Comparison of ENCODE assay signal across 1 cellular context in genomic region chr19:12064266-12065099, GRCh38.
TF ChIP-seq lines count a peak whose summit lies in the region.

TSS of gene ZNF844 (plus strand) at chr19:12064731. CDS start at chr19:12064874, 143 bp downstream.

TF ChIP-seq in HepG2, 621 proteins besides CTCF, POLR2A, EP300 and RAD21 (continued from another document and continues in another):
- TF ChIP-seq PBX2 (CRISPR knock-in tag; IDR thresholded peaks at IDR 0.05) (peak; percentile 87), KDM2A (CRISPR knock-in tag; IDR thresholded peaks at IDR 0.05; ENCODE audit: borderline replicate concordance, low read depth) (peak; percentile 38; the same call in 1 of the 2 replicates), TEAD2 (CRISPR knock-in tag; IDR thresholded peaks at IDR 0.05) (no peak), ARHGAP35 (CRISPR knock-in tag; IDR thresholded peaks at IDR 0.05; ENCODE audit: borderline replicate concordance) (no peak), ZNF580 (CRISPR knock-in tag; IDR thresholded peaks at IDR 0.05; ENCODE audit: borderline replicate concordance, low read depth) (no peak), FLYWCH1 (CRISPR knock-in tag; IDR thresholded peaks at IDR 0.05) (no peak), TBX2 (CRISPR knock-in tag; IDR thresholded peaks at IDR 0.05; ENCODE audit: borderline replicate concordance) (peak; percentile 27; the same call in 1 of the 2 replicates), ARID3A (IDR thresholded peaks at IDR 0.05; ENCODE audit: low read depth, low read length) (no peak), ZBTB38 (CRISPR knock-in tag; IDR thresholded peaks at IDR 0.05) (peak; percentile 52; the same call in 1 of the 2 replicates), CHCHD3 (CRISPR knock-in tag; IDR thresholded peaks at IDR 0.05) (no peak), ZBTB43 (CRISPR knock-in tag; conservative IDR thresholded peaks at IDR 0.05) (no peak), ZBTB37 (CRISPR knock-in tag; IDR thresholded peaks at IDR 0.05) (no peak), PITX1 (CRISPR knock-in tag; IDR thresholded peaks at IDR 0.05) (0 out of 2 replicates have a peak, but pooled peaks have one; percentile 33), HNRNPH1 (optimal IDR thresholded peaks at IDR 0.05; ENCODE audit: low read depth, low read length) (no peak), ZNF431 (CRISPR knock-in tag; IDR thresholded peaks at IDR 0.05; ENCODE audit: borderline replicate concordance, low read depth) (no peak), ZNF235 (CRISPR knock-in tag; IDR thresholded peaks at IDR 0.05; ENCODE audit: borderline replicate concordance) (no peak), RFX1 (IDR thresholded peaks at IDR 0.05) (no peak), RFXAP (CRISPR knock-in tag; IDR thresholded peaks at IDR 0.05; ENCODE audit: borderline replicate concordance) (peak; percentile 49; the same call in 1 of the 2 replicates), ZHX1 (CRISPR knock-in tag; IDR thresholded peaks at IDR 0.05; ENCODE audit: low read depth) (no peak), SRY (CRISPR knock-in tag; IDR thresholded peaks at IDR 0.05) (no peak), ATAD3A (CRISPR knock-in tag; IDR thresholded peaks at IDR 0.05) (no peak), KAT7 (CRISPR knock-in tag; IDR thresholded peaks at IDR 0.05; ENCODE audit: borderline replicate concordance) (no peak), ZNF543 (CRISPR knock-in tag; IDR thresholded peaks at IDR 0.05) (0 out of 2 replicates have a peak, but pooled peaks have one; percentile 23), SNAPC5 (CRISPR knock-in tag; IDR thresholded peaks at IDR 0.05; ENCODE audit: borderline replicate concordance) (no peak), ZNF317 (CRISPR knock-in tag; IDR thresholded peaks at IDR 0.05) (no peak), HDAC6 (IDR thresholded peaks at IDR 0.05; ENCODE audit: low read depth, low read length) (no peak), ZNF883 (CRISPR knock-in tag; IDR thresholded peaks at IDR 0.05; ENCODE audit: not compliant biosample characterization) (no peak), NPAS2 (CRISPR knock-in tag; IDR thresholded peaks at IDR 0.05; ENCODE audit: borderline replicate concordance) (no peak), ZFP91 (CRISPR knock-in tag; IDR thresholded peaks at IDR 0.05; ENCODE audit: borderline replicate concordance) (peak; percentile 46; the same call in 1 of the 2 replicates), ATF4 (CRISPR knock-in tag; IDR thresholded peaks at IDR 0.05) (no peak), SMC3 (IDR thresholded peaks at IDR 0.05; ENCODE audit: low read length) (no peak), ZBTB4 (CRISPR knock-in tag; IDR thresholded peaks at IDR 0.05; ENCODE audit: borderline replicate concordance) (no peak), MNT (IDR thresholded peaks at IDR 0.05) (peak; percentile 50), ZNF383 (CRISPR knock-in tag; IDR thresholded peaks at IDR 0.05; ENCODE audit: borderline replicate concordance) (no peak), MEF2D (CRISPR knock-in tag; IDR thresholded peaks at IDR 0.05) (0 out of 2 replicates have a peak, but pooled peaks have one; percentile 29), MBD4 (IDR thresholded peaks at IDR 0.05; ENCODE audit: borderline replicate concordance, low read length) (no peak), ZNF605 (CRISPR knock-in tag; IDR thresholded peaks at IDR 0.05) (no peak), ZNF496 (CRISPR knock-in tag; IDR thresholded peaks at IDR 0.05; ENCODE audit: insufficient replicate concordance) (no peak), ZNF253 (CRISPR knock-in tag; IDR thresholded peaks at IDR 0.05; ENCODE audit: borderline replicate concordance) (no peak), AHR (CRISPR knock-in tag; IDR thresholded peaks at IDR 0.05) (no peak), PAX8 (CRISPR knock-in tag; IDR thresholded peaks at IDR 0.05; ENCODE audit: borderline replicate concordance) (no peak), ZNF576 (CRISPR knock-in tag; IDR thresholded peaks at IDR 0.05) (no peak), ZNF446 (CRISPR knock-in tag; IDR thresholded peaks at IDR 0.05) (0 out of 2 replicates have a peak, but pooled peaks have one; percentile 65), ZNF331 (CRISPR knock-in tag; IDR thresholded peaks at IDR 0.05) (no peak)
